ENCODE assay signal across 18 cellular contexts in genomic region chr2:6814312-6814711, GRCh38. TPM values are rescaled to one million over a fixed set of nuclear protein-coding genes. Genes with fewer than 3 reads are reported as not detected.
A peak's percentile ranks its signal among the peaks of the same experiment; 100 is the strongest.
DNase-seq lines count a peak whose midpoint lies in the region; ATAC-seq and TF ChIP-seq lines count a peak whose summit lies in the region.
"Had no signal": no experiment of that assay in that cellular context is flagged by ENCODE, and none has a peak within 500 bp of the region (broad histone marks: within the 10 kb centered on the region; RNA-seq: fewer than 3 reads in every experiment).

No MANE protein-coding gene starts in this region.

- TF ChIP-seq POLR2A in esophagus muscularis mucosa (IDR thresholded peaks at IDR 0.05; ENCODE audit: low read depth) (no peak), GM18505 (IDR thresholded peaks at IDR 0.05; ENCODE audit: borderline replicate concordance, extremely low read depth, insufficient read depth, insufficient read length) (no peak)

- no peaks in the 10 kb centered on the region for H3K79me2 ChIP-seq in OCI-LY7 (ENCODE audit: insufficient read depth, low read depth, low read length)

- DNase-seq in OCI-LY7 (ENCODE audit: low spot score) (peak; percentile 19), esophagus muscularis mucosa (ENCODE audit: extremely low spot score) (peak; percentile 74), cardiac septum (ENCODE audit: low spot score) (no peak)
- DNase-seq: C1 segment of cervical spinal cord; CD4-positive, CD25-positive, alpha-beta regulatory T cell; CD8-positive, alpha-beta memory T cell; COR-L47; DMS 273 treated with DMSO at 0.1 percent for 48 hours; DMS53; DND-41; GOT3; H7; HFFc6; IMR-90 had no signal

- CTCF ChIA-PET in OCI-LY7 (lab: Charles Lee; ENCODE audit: unreplicated experiment): interaction anchor here (0.7 kb wide), 1 partner anchor 18 kb away, joined by 3 read pairs; no protein-coding TSS in a partner anchor

- ATAC-seq in GM18867 (IDR thresholded peaks at IDR 0.05; ENCODE audit: unreplicated experiment) (peak; percentile 31), GM18505 (IDR thresholded peaks at IDR 0.05; ENCODE audit: unreplicated experiment) (no peak), HG03025 (IDR thresholded peaks at IDR 0.05; ENCODE audit: low FRiP score, unreplicated experiment) (no peak)
- ATAC-seq: HCT116 had no signal

- peak overlapping the region; percentile 58; the same call in 1 of the 2 replicates for H2AFZ ChIP-seq in OCI-LY7 (ENCODE audit: low read length)

- H3K9me3 ChIP-seq in OCI-LY7 (ENCODE audit: low read length) (no peaks in the 10 kb centered on the region), esophagus muscularis mucosa (no peaks in the 10 kb centered on the region)

- H4K20me1 ChIP-seq in OCI-LY7 (ENCODE audit: insufficient read depth, low read length): no peaks in the 10 kb centered on the region

- POLR2A ChIA-PET in OCI-LY7 (lab: Charles Lee): interaction anchor here (0.9 kb wide), 1 partner anchor 1658 kb away, joined by 4 read pairs; no protein-coding TSS in a partner anchor

- no peak for TF ChIP-seq CTCF in OCI-LY7 (conservative IDR thresholded peaks at IDR 0.05; ENCODE audit: low read length)
- no peak for TF ChIP-seq CTCF in esophagus muscularis mucosa (IDR thresholded peaks at IDR 0.05)

- no peaks in the 10 kb centered on the region for H3K36me3 ChIP-seq in OCI-LY7 (ENCODE audit: insufficient read depth, low read length)
- H3K36me3 ChIP-seq in esophagus muscularis mucosa: no peaks in the 10 kb centered on the region

- H3K4me1 ChIP-seq in OCI-LY7 (ENCODE audit: insufficient read depth, low read length, poor library complexity, severe bottlenecking): peaks cover 56% of the 10 kb centered on the region
- no peaks in the 10 kb centered on the region for H3K4me1 ChIP-seq in esophagus muscularis mucosa

- peak overlapping the region; percentile 38 for H3K4me2 ChIP-seq in OCI-LY7 (ENCODE audit: low read length)

- no TSS peak for BruUV-seq in OCI-LY7 (replicated peaks; lab: Mats Ljungman, UMichigan)

- no peak overlapping the region for H3K27ac ChIP-seq in OCI-LY7 (ENCODE audit: low read depth, low read length, poor library complexity, severe bottlenecking)
- H3K27ac ChIP-seq in esophagus muscularis mucosa (replicated peaks in 1 of 4): no peak overlapping the region

- H3K27me3 ChIP-seq in esophagus muscularis mucosa: peaks cover 0 to 15% (median 0%) of the 10 kb centered on the region in 4 donors

- intact Hi-C loops in OCI-LY7 (cut with micrococcal nuclease; ENCODE audit: unreplicated experiment): loop anchor here (5.0 kb wide), 1 partner anchor 37 kb away; no protein-coding TSS in a partner anchor
- intact Hi-C loops in esophagus muscularis mucosa (cut with DNase I): no loop called here
- intact Hi-C loops in cardiac septum (cut with DNase I): no loop called here

- 85% methylated on average over 10 of the region's 10 CpGs for WGBS in esophagus muscularis mucosa

- no peaks in the 10 kb centered on the region for H3K9me2 ChIP-seq in OCI-LY7 (ENCODE audit: insufficient read depth, low read length)

- no peak overlapping the region for H3K4me3 ChIP-seq in OCI-LY7 (ENCODE audit: low read depth, low read length, poor library complexity, severe bottlenecking)
- H3K4me3 ChIP-seq in esophagus muscularis mucosa: no peak overlapping the region

- TF ChIP-seq EP300 in esophagus muscularis mucosa (IDR thresholded peaks at IDR 0.05): no peak

RNA-seq across cellular contexts. Expression of gene CMPK2, which starts 51.4 kb away (rescaled TPM):
- 0.28 TPM in 1 of 2 replicates, not detected in the other for total RNA-seq in OCI-LY7 (2014; rRNA removed; shearing (Covaris generic))
- 0.72 and 0.99 TPM in 2 replicates for total RNA-seq in OCI-LY7 (2022)
- total RNA-seq in esophagus muscularis mucosa: 1 to 10 TPM; 3.3 to 8.3 (median 5.8) TPM
- 5.5 TPM for total RNA-seq in cardiac septum
- total RNA-seq: HFFc6 had no signal
